In genomic region chr5:61280766-61281427, GRCh38 we compare ENCODE assay signal across 2 cellular contexts.
TF ChIP-seq lines count a peak whose summit lies in the region.

No MANE protein-coding gene starts in this region.

TF ChIP-seq in IMR-90, 13 proteins besides CTCF, POLR2A, EP300 and RAD21 (continued from another document):
- TF ChIP-seq NFE2L2 (IDR thresholded peaks at IDR 0.05; ENCODE audit: low read depth, low read length) (no peak), FOS (IDR thresholded peaks at IDR 0.05; ENCODE audit: low read depth, low read length) (no peak), MAFK (IDR thresholded peaks at IDR 0.05; ENCODE audit: low read depth, low read length) (no peak), CEBPB (IDR thresholded peaks at IDR 0.05; ENCODE audit: low read depth, low read length) (no peak)
- TF ChIP-seq, protein P1, sequence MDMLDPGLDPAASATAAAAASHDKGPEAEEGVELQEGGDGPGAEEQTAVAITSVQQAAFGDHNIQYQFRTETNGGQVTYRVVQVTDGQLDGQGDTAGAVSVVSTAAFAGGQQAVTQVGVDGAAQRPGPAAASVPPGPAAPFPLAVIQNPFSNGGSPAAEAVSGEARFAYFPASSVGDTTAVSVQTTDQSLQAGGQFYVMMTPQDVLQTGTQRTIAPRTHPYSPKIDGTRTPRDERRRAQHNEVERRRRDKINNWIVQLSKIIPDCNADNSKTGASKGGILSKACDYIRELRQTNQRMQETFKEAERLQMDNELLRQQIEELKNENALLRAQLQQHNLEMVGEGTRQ (IDR thresholded peaks at IDR 0.05; ENCODE audit: low read depth, low read length) = no peak
- TF ChIP-seq, protein P2, sequence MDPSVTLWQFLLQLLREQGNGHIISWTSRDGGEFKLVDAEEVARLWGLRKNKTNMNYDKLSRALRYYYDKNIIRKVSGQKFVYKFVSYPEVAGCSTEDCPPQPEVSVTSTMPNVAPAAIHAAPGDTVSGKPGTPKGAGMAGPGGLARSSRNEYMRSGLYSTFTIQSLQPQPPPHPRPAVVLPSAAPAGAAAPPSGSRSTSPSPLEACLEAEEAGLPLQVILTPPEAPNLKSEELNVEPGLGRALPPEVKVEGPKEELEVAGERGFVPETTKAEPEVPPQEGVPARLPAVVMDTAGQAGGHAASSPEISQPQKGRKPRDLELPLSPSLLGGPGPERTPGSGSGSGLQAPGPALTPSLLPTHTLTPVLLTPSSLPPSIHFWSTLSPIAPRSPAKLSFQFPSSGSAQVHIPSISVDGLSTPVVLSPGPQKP (IDR thresholded peaks at IDR 0.05; ENCODE audit: borderline replicate concordance, low read depth, low read length) = no peak

TF ChIP-seq in HEK293T, 16 proteins besides CTCF, POLR2A, EP300 and RAD21 (continued from another document):
- TF ChIP-seq PKNOX1 (IDR thresholded peaks at IDR 0.05) (no peak), ARNT (IDR thresholded peaks at IDR 0.05) (no peak), FOXM1 (IDR thresholded peaks at IDR 0.05; ENCODE audit: borderline replicate concordance) (no peak), ZNF384 (IDR thresholded peaks at IDR 0.05) (no peak), TARDBP (IDR thresholded peaks at IDR 0.05) (no peak), ELF4 (IDR thresholded peaks at IDR 0.05) (no peak), SP1 (IDR thresholded peaks at IDR 0.05) (no peak), CTBP1 (IDR thresholded peaks at IDR 0.05; ENCODE audit: borderline replicate concordance) (no peak), FOXA1 (IDR thresholded peaks at IDR 0.05) (no peak)
